ENCODE assay signal across 1 cellular context in genomic region chr1:168129933-168130332, GRCh38.
TF ChIP-seq lines count a peak whose summit lies in the region.

No MANE protein-coding gene starts in this region.

TF ChIP-seq in H1, 55 proteins besides CTCF, POLR2A, EP300 and RAD21:
- TF ChIP-seq, protein P1, sequence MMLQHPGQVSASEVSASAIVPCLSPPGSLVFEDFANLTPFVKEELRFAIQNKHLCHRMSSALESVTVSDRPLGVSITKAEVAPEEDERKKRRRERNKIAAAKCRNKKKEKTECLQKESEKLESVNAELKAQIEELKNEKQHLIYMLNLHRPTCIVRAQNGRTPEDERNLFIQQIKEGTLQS (IDR thresholded peaks at IDR 0.05; ENCODE audit: insufficient read depth, low read depth, low read length), result no peak
- no peak for TF ChIP-seq TAF7 (optimal IDR thresholded peaks at IDR 0.05; ENCODE audit: borderline replicate concordance, low read depth, low read length)
- no peak for TF ChIP-seq CTBP2 (IDR thresholded peaks at IDR 0.05; ENCODE audit: borderline replicate concordance, insufficient read depth, insufficient read length, low read length)
- TF ChIP-seq HDAC2 (IDR thresholded peaks at IDR 0.05; ENCODE audit: borderline replicate concordance in 1 of 2, low read depth in 2 of 2, low read length in 2 of 2), result no peak
- TF ChIP-seq TCF12 (IDR thresholded peaks at IDR 0.05; ENCODE audit: low read depth, low read length), result no peak
- no peak for TF ChIP-seq CREB1 (IDR thresholded peaks at IDR 0.05)
- no peak for TF ChIP-seq SAP30 (IDR thresholded peaks at IDR 0.05; ENCODE audit: insufficient read depth, insufficient replicate concordance, low read length)
- TF ChIP-seq ATF2 (IDR thresholded peaks at IDR 0.05; ENCODE audit: low read length), result no peak
- TF ChIP-seq MAX (IDR thresholded peaks at IDR 0.05), result no peak
- no peak for TF ChIP-seq RNF2 (IDR thresholded peaks at IDR 0.05; ENCODE audit: borderline replicate concordance, low read depth, low read length, missing control alignments, poor library complexity, severe bottlenecking)
- TF ChIP-seq POU5F1 (IDR thresholded peaks at IDR 0.05; ENCODE audit: low read depth, low read length), result no peak
- no peak for TF ChIP-seq SRF (IDR thresholded peaks at IDR 0.05; ENCODE audit: low read depth, low read length)
- no peak for TF ChIP-seq MAFK (IDR thresholded peaks at IDR 0.05; ENCODE audit: low read depth, low read length)
- TF ChIP-seq USF2 (IDR thresholded peaks at IDR 0.05; ENCODE audit: low read length), result no peak
- no peak for TF ChIP-seq JUN (IDR thresholded peaks at IDR 0.05; ENCODE audit: low read depth, low read length)
- no peak for TF ChIP-seq KDM1A (IDR thresholded peaks at IDR 0.05; ENCODE audit: borderline replicate concordance, low read length)
- TF ChIP-seq SP1 (IDR thresholded peaks at IDR 0.05; ENCODE audit: low read depth, low read length), result no peak
- TF ChIP-seq TEAD4 (IDR thresholded peaks at IDR 0.05; ENCODE audit: low read depth, low read length), result no peak
